Comparison of ENCODE assay signal across 10 cellular contexts in genomic region chrX:110414679-110415439, GRCh38. TPM values are rescaled to one million over a fixed set of nuclear protein-coding genes. Genes with fewer than 3 reads are reported as not detected.
DNase-seq lines count a peak whose midpoint lies in the region; ATAC-seq and TF ChIP-seq lines count a peak whose summit lies in the region.
"Had no signal": no experiment of that assay in that cellular context is flagged by ENCODE, and none has a peak within 500 bp of the region (broad histone marks: within the 10 kb centered on the region; RNA-seq: fewer than 3 reads in every experiment).

No MANE protein-coding gene starts in this region.

- H3K4me3 Mint-ChIP-seq in HFFc6: peak overlapping the region; percentile 51
- no peak overlapping the region for H3K4me3 Mint-ChIP-seq in stimulated activated naive CD8-positive, alpha-beta T cell treated with anti-CD3 and anti-CD28 coated beads, Interleukin-15, amount 100 ng/mL, for 72 hours
- H3K4me3 Mint-ChIP-seq: activated naive CD4-positive, alpha-beta T cell treated with anti-CD3 and anti-CD28 coated beads, Interleukin-2, amount 50 U/mL, for 24 hours; T-helper 2 cell treated with Interferon-gamma antibody and Interleukin-4, amounts not matched to agents 5 μg/mL and 100 μg/mL, for 36 hours had no signal

- TF ChIP-seq CTCF in HFFc6 (IDR thresholded peaks at IDR 0.05): no peak

- DNase-seq in HFFc6: peak; percentile 79
- DNase-seq in HS-27A (ENCODE audit: low read depth): peak; percentile 45
- DNase-seq in kidney glomerular epithelial cell (lab: John Stamatoyannopoulos, UW): peak; percentile 41
- DNase-seq in activated CD4-positive, alpha-beta T cell treated with anti-CD3 and anti-CD28 coated beads for 1 hour: no peak
- no peak for DNase-seq in activated gamma-delta T cell treated with Interleukin-2 at 50 U/mL for 16 hours
- no peak for DNase-seq in NCI-H526 (lab: John Stamatoyannopoulos, UW)
- no peak for DNase-seq in stimulated activated naive CD8-positive, alpha-beta T cell treated with anti-CD3 and anti-CD28 coated beads, Interleukin-15, amount 100 ng/mL, for 72 hours

- H3K27me3 Mint-ChIP-seq in HFFc6 (ENCODE audit: insufficient read depth): peaks cover 5% of the 10 kb centered on the region
- peaks cover 9% of the 10 kb centered on the region for H3K27me3 Mint-ChIP-seq in stimulated activated naive CD8-positive, alpha-beta T cell treated with anti-CD3 and anti-CD28 coated beads, Interleukin-15, amount 100 ng/mL, for 72 hours

- peaks cover 95% of the 10 kb centered on the region for H3K4me1 Mint-ChIP-seq in HFFc6 (ENCODE audit: low read depth)
- peaks cover 8% of the 10 kb centered on the region for H3K4me1 Mint-ChIP-seq in stimulated activated naive CD8-positive, alpha-beta T cell treated with anti-CD3 and anti-CD28 coated beads, Interleukin-15, amount 100 ng/mL, for 72 hours
- H3K4me1 Mint-ChIP-seq: activated naive CD4-positive, alpha-beta T cell treated with anti-CD3 and anti-CD28 coated beads, Interleukin-2, amount 50 U/mL, for 24 hours had no signal

- H3K27ac Mint-ChIP-seq in HFFc6: peak overlapping the region; percentile 83
- no peak overlapping the region for H3K27ac Mint-ChIP-seq in stimulated activated naive CD8-positive, alpha-beta T cell treated with anti-CD3 and anti-CD28 coated beads, Interleukin-15, amount 100 ng/mL, for 72 hours
- H3K27ac Mint-ChIP-seq: activated naive CD4-positive, alpha-beta T cell treated with anti-CD3 and anti-CD28 coated beads, Interleukin-2, amount 50 U/mL, for 24 hours; T-helper 2 cell treated with Interferon-gamma antibody and Interleukin-4, amounts not matched to agents 5 μg/mL and 100 μg/mL, for 36 hours had no signal

- no peaks in the 10 kb centered on the region for H3K36me3 Mint-ChIP-seq in HFFc6 (ENCODE audit: low read depth)
- H3K36me3 Mint-ChIP-seq: activated naive CD4-positive, alpha-beta T cell treated with anti-CD3 and anti-CD28 coated beads, Interleukin-2, amount 50 U/mL, for 24 hours had no signal

- peak; percentile 85 for ATAC-seq in GM18870 (IDR thresholded peaks at IDR 0.05; ENCODE audit: unreplicated experiment)
- ATAC-seq in stimulated activated naive CD8-positive, alpha-beta T cell treated with anti-CD3 and anti-CD28 coated beads, Interleukin-15, amount 100 ng/mL, for 72 hours: no peak

- no peaks in the 10 kb centered on the region for H3K9me3 Mint-ChIP-seq in HFFc6
- H3K9me3 Mint-ChIP-seq in stimulated activated naive CD8-positive, alpha-beta T cell treated with anti-CD3 and anti-CD28 coated beads, Interleukin-15, amount 100 ng/mL, for 72 hours: no peaks in the 10 kb centered on the region
- H3K9me3 Mint-ChIP-seq: activated naive CD4-positive, alpha-beta T cell treated with anti-CD3 and anti-CD28 coated beads, Interleukin-2, amount 50 U/mL, for 24 hours; T-helper 2 cell treated with Interferon-gamma antibody and Interleukin-4, amounts not matched to agents 5 μg/mL and 100 μg/mL, for 36 hours had no signal

RNA-seq across cellular contexts. Expression of gene RTL9, which starts 56.2 kb away (rescaled TPM):
- under 1 TPM; 0.24 to 0.48 (median 0.32) TPM for total RNA-seq in HFFc6 (2021; fragmentation: NEBNext Ultra II Directional; extraction: Animal tissue kit (Norgen Biotek cat#: 25700))

Comparison
In these comparisons a context has a peak if more than half of its experiments do, and no peak if none do; other contexts are left out.
1. DNase-seq: peak in HFFc6 (single experiment), HS-27A (single experiment) and kidney glomerular epithelial cell (single experiment); none in activated CD4-positive, alpha-beta T cell treated with anti-CD3 and anti-CD28 coated beads for 1 hour (single experiment), activated gamma-delta T cell treated with Interleukin-2 at 50 U/mL for 16 hours (single experiment), NCI-H526 (0 of 2) and stimulated activated naive CD8-positive, alpha-beta T cell treated with anti-CD3 and anti-CD28 coated beads, Interleukin-15, amount 100 ng/mL, for 72 hours (0 of 2).